21 cellular contexts compared by ENCODE assay signal in the genomic region with DNA sequence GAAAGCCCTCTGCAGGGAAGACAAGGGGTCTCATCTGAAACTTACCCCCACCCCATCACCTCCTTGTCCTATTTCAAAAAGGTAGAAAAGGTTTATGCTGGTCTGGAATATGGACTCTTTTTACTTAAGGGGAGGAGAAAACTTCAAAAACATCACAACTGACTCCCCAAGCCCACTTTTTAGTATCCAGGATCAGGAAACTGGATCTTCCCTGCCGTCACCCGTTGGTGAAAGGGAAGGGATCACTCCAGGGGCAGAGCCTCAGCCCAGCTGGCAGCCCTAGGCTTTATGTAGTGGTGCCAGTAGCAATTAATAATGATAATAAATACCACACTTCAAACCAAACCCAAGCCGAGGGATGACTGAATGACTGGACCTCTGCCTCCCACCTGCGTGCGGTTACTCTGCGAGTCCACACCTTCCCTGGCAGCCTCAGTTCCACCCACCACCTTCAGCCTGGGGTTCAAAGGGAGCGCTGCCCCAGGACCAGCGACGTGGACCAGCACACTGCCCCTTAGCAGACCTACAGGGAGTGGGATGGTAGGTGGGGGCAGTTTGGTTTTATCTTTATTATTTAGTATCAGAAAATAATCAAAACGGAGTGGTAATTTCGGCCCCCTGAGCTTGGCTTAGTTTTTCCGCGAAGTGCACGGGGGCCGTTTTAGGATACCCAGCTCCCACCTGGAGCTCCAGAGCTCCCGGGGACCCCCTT. TPM values are rescaled to one million over a fixed set of nuclear protein-coding genes. Genes with fewer than 3 reads are reported as not detected.
DNase-seq lines count a peak whose midpoint lies in the region; ATAC-seq, FAIRE-seq and TF ChIP-seq lines count a peak whose summit lies in the region.
"Had no signal": no experiment of that assay in that cellular context is flagged by ENCODE, and none has a peak within 500 bp of the region (broad histone marks: within the 10 kb centered on the region; RNA-seq: fewer than 3 reads in every experiment).

No MANE protein-coding gene starts in this region.

- H3K27me3 ChIP-seq in astrocyte (ENCODE audit: insufficient read depth, low read length) (peaks cover 84% of the 10 kb centered on the region), left lung (peaks cover 41 to 82% of the 10 kb centered on the region in 2 donors), pancreas (no peaks in the 10 kb centered on the region), prostate gland (replicated peaks; ENCODE audit: insufficient read depth) (peaks cover 47% of the 10 kb centered on the region)

- intact Hi-C loops in left lung (cut with DNase I): no loop called here
- intact Hi-C loops in pancreas (cut with DNase I): loop anchor here in 2 of 3 donors (5.0 to 10.0 kb wide), 4 partner anchors 60 to 160 kb away; no protein-coding TSS in a partner anchor
- intact Hi-C loops in prostate gland (cut with DNase I): no loop called here

- H3K9me3 Mint-ChIP-seq in astrocyte (ENCODE audit: unreplicated experiment): peaks cover 3% of the 10 kb centered on the region
- H3K9me3 Mint-ChIP-seq: activated naive CD4-positive, alpha-beta T cell treated with anti-CD3 and anti-CD28 coated beads, Interleukin-2, amount 50 U/mL, for 24 hours; CD4-positive, alpha-beta T cell had no signal

- peaks cover 19% of the 10 kb centered on the region for H4K20me1 ChIP-seq in astrocyte (ENCODE audit: insufficient read depth, low read length)

- H3K4me2 ChIP-seq in astrocyte (ENCODE audit: low read length): no peak overlapping the region

- FAIRE-seq in astrocyte (lab: Jason Lieb, UNC) (no peak), pancreas (lab: Jason Lieb, UNC) (no peak)
- FAIRE-seq: keratinocyte had no signal

- no peak for TF ChIP-seq POLR2A in prostate gland (IDR thresholded peaks at IDR 0.05)

- H3K79me2 ChIP-seq in astrocyte (ENCODE audit: insufficient read depth, low read length): peaks cover under 1% of the 10 kb centered on the region

- H3K4me1 Mint-ChIP-seq in astrocyte (ENCODE audit: low read depth, unreplicated experiment): peaks cover 6% of the 10 kb centered on the region
- H3K4me1 Mint-ChIP-seq: activated naive CD4-positive, alpha-beta T cell treated with anti-CD3 and anti-CD28 coated beads, Interleukin-2, amount 50 U/mL, for 24 hours had no signal

- no peak for TF ChIP-seq CTCF in astrocyte (IDR thresholded peaks at IDR 0.05; ENCODE audit: insufficient read depth, low read depth, low read length)
- no peak for TF ChIP-seq CTCF in left lung (IDR thresholded peaks at IDR 0.05)
- no peak for TF ChIP-seq CTCF in pancreas (IDR thresholded peaks at IDR 0.05)
- no peak for TF ChIP-seq CTCF in GM20000 (IDR thresholded peaks at IDR 0.05; ENCODE audit: extremely low read depth, missing control alignments)
- TF ChIP-seq CTCF in prostate gland (IDR thresholded peaks at IDR 0.05): no peak

- H3K36me3 Mint-ChIP-seq in astrocyte (ENCODE audit: low read depth, unreplicated experiment): no peaks in the 10 kb centered on the region
- H3K36me3 Mint-ChIP-seq: activated naive CD4-positive, alpha-beta T cell treated with anti-CD3 and anti-CD28 coated beads, Interleukin-2, amount 50 U/mL, for 24 hours had no signal

- H2AFZ ChIP-seq in astrocyte (ENCODE audit: low read depth, low read length): peak overlapping the region; percentile 9

- H3K36me3 ChIP-seq in ES-I3 (ENCODE audit: insufficient read depth, low read length) (no peaks in the 10 kb centered on the region), astrocyte (ENCODE audit: insufficient read depth, low read length) (no peaks in the 10 kb centered on the region), left lung (no peaks in the 10 kb centered on the region), pancreas (no peaks in the 10 kb centered on the region), prostate gland (no peaks in the 10 kb centered on the region)
- H3K36me3 ChIP-seq: vagina had no signal

- peaks cover 76% of the 10 kb centered on the region for H3K27me3 Mint-ChIP-seq in astrocyte (ENCODE audit: low read depth, unreplicated experiment)

- H3K9me3 ChIP-seq in ES-I3 (ENCODE audit: control insufficient read depth, insufficient read depth, low read length) (no peaks in the 10 kb centered on the region), astrocyte (ENCODE audit: insufficient read depth, low read depth, low read length) (no peaks in the 10 kb centered on the region), left lung (no peaks in the 10 kb centered on the region), pancreas (no peaks in the 10 kb centered on the region), prostate gland (no peaks in the 10 kb centered on the region)
- H3K9me3 ChIP-seq: vagina had no signal

- H3K4me3 ChIP-seq in astrocyte (ENCODE audit: insufficient read depth, low read depth, low read length): no peak overlapping the region
- peak overlapping the region; percentile 21 to 66 for H3K4me3 ChIP-seq in left lung
- H3K4me3 ChIP-seq in pancreas: peak overlapping the region; percentile 20 to 90 (median 78)
- H3K4me3 ChIP-seq in prostate gland: no peak overlapping the region
- H3K4me3 ChIP-seq: SK-N-MC, vagina had no signal

- H3K27ac Mint-ChIP-seq in astrocyte (ENCODE audit: unreplicated experiment): no peak overlapping the region
- H3K27ac Mint-ChIP-seq: activated naive CD4-positive, alpha-beta T cell treated with anti-CD3 and anti-CD28 coated beads, Interleukin-2, amount 50 U/mL, for 24 hours; CD4-positive, alpha-beta T cell had no signal

- WGBS in pancreas, 2 donors: 19 to 20% methylated on average over 16 of the region's 16 CpGs
- WGBS in prostate gland: 49% methylated on average over 16 of the region's 16 CpGs

- H3K9ac ChIP-seq in ES-I3 (ENCODE audit: low read depth, low read length): peak overlapping the region; percentile 57; the same call in 1 of the 2 replicates
- no peak overlapping the region for H3K9ac ChIP-seq in astrocyte (ENCODE audit: low read length)

- no peak overlapping the region for H3K4me3 Mint-ChIP-seq in astrocyte (ENCODE audit: unreplicated experiment)
- H3K4me3 Mint-ChIP-seq: activated naive CD4-positive, alpha-beta T cell treated with anti-CD3 and anti-CD28 coated beads, Interleukin-2, amount 50 U/mL, for 24 hours; CD4-positive, alpha-beta T cell had no signal

- no peak for DNase-seq in astrocyte (ENCODE audit: low read depth)
- DNase-seq in left lung: no peak
- DNase-seq in pancreas: peak; percentile 60 to 69 (median 66)
- DNase-seq in SHP77 treated with DMSO at 0.1 percent for 48 hours (lab: John Stamatoyannopoulos, UW): no peak
- DNase-seq in retina: no peak
- DNase-seq in GM20000 (ENCODE audit: low spot score): no peak
- DNase-seq in prostate gland (ENCODE audit: low spot score): no peak
- DNase-seq: activated CD4-positive, alpha-beta T cell treated with anti-CD3 and anti-CD28 coated beads, Interleukin-2, amount 50 U/mL, for 1 hour; CD4-positive, alpha-beta T cell; central memory CD4-positive, alpha-beta T cell; foreskin keratinocyte; GOT3; NCI-H2029; NCI-H524 treated with DMSO at 0.1 percent for 48 hours; stimulated activated CD4-positive, alpha-beta T cell treated with anti-CD3 and anti-CD28 coated beads, Interleukin-4, amount 100 ng/mL, for 4 hours had no signal

- H3K4me1 ChIP-seq in ES-I3 (ENCODE audit: insufficient read depth, low read length): no peaks in the 10 kb centered on the region; the same call in 1 of the 2 replicates
- peaks cover 12% of the 10 kb centered on the region for H3K4me1 ChIP-seq in astrocyte (ENCODE audit: insufficient read depth, low read length)
- H3K4me1 ChIP-seq in left lung: peaks cover 2 to 14% of the 10 kb centered on the region in 2 donors
- peaks cover 0 to 8% (median 0%) of the 10 kb centered on the region in 3 donors for H3K4me1 ChIP-seq in pancreas
- peaks cover 9% of the 10 kb centered on the region for H3K4me1 ChIP-seq in prostate gland (replicated peaks)
- H3K4me1 ChIP-seq: foreskin keratinocyte had no signal

- no peak overlapping the region for H3K27ac ChIP-seq in astrocyte (ENCODE audit: low read depth, low read length)
- H3K27ac ChIP-seq in left lung: peak overlapping the region; percentile 91 to 97
- peak overlapping the region; percentile 83 to 99 (median 96) for H3K27ac ChIP-seq in pancreas
- H3K27ac ChIP-seq in prostate gland: no peak overlapping the region
- H3K27ac ChIP-seq: foreskin keratinocyte, SK-N-MC, vagina had no signal

- ATAC-seq in left lung (no peak), pancreas (peak; percentile 1 to 12 (median 6))
- ATAC-seq: foreskin keratinocyte had no signal

RNA-seq across cellular contexts. Expression of gene GATA6, which starts 4.9 kb away (rescaled TPM):
- total RNA-seq in astrocyte: 9.4 and 10.9 TPM in 2 replicates
- 10 to 100 TPM; 20.6 to 29.9 TPM for total RNA-seq in left lung
- 10 to 100 TPM; 18.8 to 36.4 (median 24.9) TPM for total RNA-seq in pancreas
- polyA plus RNA-seq in pancreas: 10 to 100 TPM; 15.4 to 20.1 TPM
- 10 to 100 TPM in 1 of 2 donors, 1 to 10 TPM in 1; 9.8 to 49.0 TPM for total RNA-seq in prostate gland
- total RNA-seq: OCI-LY7 had no signal

Comparison
In these comparisons a context has a peak if more than half of its experiments do, and no peak if none do; other contexts are left out.
1. DNase-seq: peak in pancreas (6 of 6); none in astrocyte (single experiment), left lung (0 of 2), SHP77 treated with DMSO at 0.1 percent for 48 hours (single experiment), retina (single experiment), GM20000 (single experiment) and prostate gland (single experiment).
2. H3K27ac ChIP-seq: peak in left lung (2 of 2) and pancreas (4 of 4); none in astrocyte (single experiment) and prostate gland (0 of 2).
3. H3K4me3 ChIP-seq: peak in left lung (2 of 2) and pancreas (4 of 4); none in astrocyte (single experiment) and prostate gland (0 of 2).
4. intact Hi-C loops: an anchor here in pancreas (5.0 to 10.0 kb wide); none called in left lung and prostate gland.